In the genomic region with DNA sequence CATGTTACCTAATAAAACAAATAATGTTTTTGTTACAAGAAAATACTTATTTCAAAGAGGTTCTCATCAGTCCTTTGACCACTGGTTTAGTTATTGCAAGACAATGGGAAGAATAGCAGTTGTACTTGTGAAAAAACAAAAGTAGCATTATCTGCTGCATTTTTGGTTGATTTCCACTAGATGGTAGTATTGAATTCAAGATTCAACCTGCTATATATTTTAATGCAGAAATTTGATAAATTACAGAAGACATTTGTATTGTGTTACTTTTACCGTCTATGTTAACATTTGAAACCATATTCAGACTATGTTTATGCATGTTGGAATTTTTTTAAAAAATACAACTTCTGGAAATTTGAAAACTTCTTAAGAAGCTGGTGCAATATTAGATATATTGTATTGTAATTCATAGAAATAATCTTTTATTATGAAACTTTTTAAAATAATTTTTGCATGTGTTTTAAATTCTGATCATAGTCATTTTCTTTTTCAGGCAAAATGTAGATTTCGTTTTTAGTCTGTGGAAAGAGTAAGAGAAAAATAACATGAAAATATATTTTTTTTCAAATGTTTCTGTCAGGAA, we compare ENCODE assay signal across 8 cellular contexts. TPM values are rescaled to one million over a fixed set of nuclear protein-coding genes. Genes with fewer than 3 reads are reported as not detected.
DNase-seq lines count a peak whose midpoint lies in the region; ATAC-seq and TF ChIP-seq lines count a peak whose summit lies in the region.

No MANE protein-coding gene starts in this region.

- CTCF ChIA-PET in activated CD8-positive, alpha-beta memory T cell treated with anti-CD3 and anti-CD28 coated beads, Interleukin-2, amount 10 ng/mL, durations not matched to agents 7 days and 5 days (lab: Charles Lee) = interaction anchor here (0.9 kb wide), 1 partner anchor 671 kb away, joined by 7 read pairs; no protein-coding TSS in a partner anchor

- peak; percentile 10 for DNase-seq in AG08396 (ENCODE audit: low spot score)
- DNase-seq in RWPE2 (ENCODE audit: low spot score) = no peak
- peak; percentile 18 for DNase-seq in iPS-NIHi11 (ENCODE audit: low spot score)
- DNase-seq in stimulated activated effector memory CD8-positive, alpha-beta T cell treated with anti-CD3 and anti-CD28 coated beads, Interleukin-12 subunit alpha, Interleukin-12 subunit beta, amount 100 ng/mL, for 72 hours (ENCODE audit: low spot score in 2 of 2) = no peak
- no peak for DNase-seq in T-helper 1 cell
- no peak for DNase-seq in activated CD8-positive, alpha-beta memory T cell treated with anti-CD3 and anti-CD28 coated beads, Interleukin-2, amount 10 ng/mL, durations not matched to agents 7 days and 5 days
- DNase-seq in activated T-cell treated with anti-CD3 and anti-CD28 coated beads, Interleukin-2, amount 50 U/mL, for 72 hours = no peak

- no peaks in the 10 kb centered on the region for H3K36me3 ChIP-seq in RWPE2 (ENCODE audit: low read depth)

- TF ChIP-seq CTCF in RWPE2 (IDR thresholded peaks at IDR 0.05; ENCODE audit: poor library complexity, severe bottlenecking) = peak; percentile 76

- H3K4me3 ChIP-seq in RWPE2 (ENCODE audit: severe bottlenecking) = no peak overlapping the region

- no peak overlapping the region for H3K4me3 Mint-ChIP-seq in stimulated activated effector memory CD8-positive, alpha-beta T cell treated with anti-CD3 and anti-CD28 coated beads, Interleukin-12 subunit alpha, Interleukin-12 subunit beta, amount 100 ng/mL, for 72 hours
- no peak overlapping the region for H3K4me3 Mint-ChIP-seq in activated CD8-positive, alpha-beta memory T cell treated with anti-CD3 and anti-CD28 coated beads, Interleukin-2, amount 10 ng/mL, durations not matched to agents 7 days and 5 days
- no peak overlapping the region for H3K4me3 Mint-ChIP-seq in activated T-cell treated with anti-CD3 and anti-CD28 coated beads, Interleukin-2, amount 50 U/mL, for 72 hours

- H3K36me3 Mint-ChIP-seq in stimulated activated effector memory CD8-positive, alpha-beta T cell treated with anti-CD3 and anti-CD28 coated beads, Interleukin-12 subunit alpha, Interleukin-12 subunit beta, amount 100 ng/mL, for 72 hours = no peaks in the 10 kb centered on the region
- H3K36me3 Mint-ChIP-seq in activated CD8-positive, alpha-beta memory T cell treated with anti-CD3 and anti-CD28 coated beads, Interleukin-2, amount 10 ng/mL, durations not matched to agents 7 days and 5 days = no peaks in the 10 kb centered on the region
- H3K36me3 Mint-ChIP-seq in activated T-cell treated with anti-CD3 and anti-CD28 coated beads, Interleukin-2, amount 50 U/mL, for 72 hours (ENCODE audit: insufficient read depth in 2 of 2) = no peaks in the 10 kb centered on the region

- no peak overlapping the region for H3K27ac ChIP-seq in RWPE2 (ENCODE audit: poor library complexity, severe bottlenecking)

- H3K27me3 ChIP-seq in RWPE2 (ENCODE audit: insufficient read depth, poor library complexity, severe bottlenecking) = no peaks in the 10 kb centered on the region

- H3K9me3 ChIP-seq in RWPE2 (ENCODE audit: severe bottlenecking) = no peaks in the 10 kb centered on the region

- no peaks in the 10 kb centered on the region for H3K4me1 Mint-ChIP-seq in stimulated activated effector memory CD8-positive, alpha-beta T cell treated with anti-CD3 and anti-CD28 coated beads, Interleukin-12 subunit alpha, Interleukin-12 subunit beta, amount 100 ng/mL, for 72 hours
- no peaks in the 10 kb centered on the region for H3K4me1 Mint-ChIP-seq in activated CD8-positive, alpha-beta memory T cell treated with anti-CD3 and anti-CD28 coated beads, Interleukin-2, amount 10 ng/mL, durations not matched to agents 7 days and 5 days
- no peaks in the 10 kb centered on the region for H3K4me1 Mint-ChIP-seq in activated T-cell treated with anti-CD3 and anti-CD28 coated beads, Interleukin-2, amount 50 U/mL, for 72 hours (ENCODE audit: low read depth)

- H3K27me3 Mint-ChIP-seq in activated CD8-positive, alpha-beta memory T cell treated with anti-CD3 and anti-CD28 coated beads, Interleukin-2, amount 10 ng/mL, durations not matched to agents 7 days and 5 days = peaks cover 20% of the 10 kb centered on the region
- peaks cover 4% of the 10 kb centered on the region for H3K27me3 Mint-ChIP-seq in activated T-cell treated with anti-CD3 and anti-CD28 coated beads, Interleukin-2, amount 50 U/mL, for 72 hours (ENCODE audit: low read depth)

- ATAC-seq in GM18517 (IDR thresholded peaks at IDR 0.05; ENCODE audit: unreplicated experiment) (peak; percentile 42), RWPE2 (ENCODE audit: low read depth) (no peak)
- ATAC-seq in stimulated activated effector memory CD8-positive, alpha-beta T cell treated with anti-CD3 and anti-CD28 coated beads, Interleukin-12 subunit alpha, Interleukin-12 subunit beta, amount 100 ng/mL, for 72 hours = no peak
- no peak for ATAC-seq in activated CD8-positive, alpha-beta memory T cell treated with anti-CD3 and anti-CD28 coated beads, Interleukin-2, amount 10 ng/mL, durations not matched to agents 7 days and 5 days
- ATAC-seq in activated T-cell treated with anti-CD3 and anti-CD28 coated beads, Interleukin-2, amount 50 U/mL, for 72 hours (replicated peaks in 1 of 2) = no peak

- no peaks in the 10 kb centered on the region for H3K4me1 ChIP-seq in RWPE2 (ENCODE audit: insufficient read depth, poor library complexity, severe bottlenecking)

- no peak overlapping the region for H3K27ac Mint-ChIP-seq in stimulated activated effector memory CD8-positive, alpha-beta T cell treated with anti-CD3 and anti-CD28 coated beads, Interleukin-12 subunit alpha, Interleukin-12 subunit beta, amount 100 ng/mL, for 72 hours
- no peak overlapping the region for H3K27ac Mint-ChIP-seq in activated CD8-positive, alpha-beta memory T cell treated with anti-CD3 and anti-CD28 coated beads, Interleukin-2, amount 10 ng/mL, durations not matched to agents 7 days and 5 days
- H3K27ac Mint-ChIP-seq in activated T-cell treated with anti-CD3 and anti-CD28 coated beads, Interleukin-2, amount 50 U/mL, for 72 hours = no peak overlapping the region

- no peaks in the 10 kb centered on the region for H3K9me3 Mint-ChIP-seq in stimulated activated effector memory CD8-positive, alpha-beta T cell treated with anti-CD3 and anti-CD28 coated beads, Interleukin-12 subunit alpha, Interleukin-12 subunit beta, amount 100 ng/mL, for 72 hours
- H3K9me3 Mint-ChIP-seq in activated CD8-positive, alpha-beta memory T cell treated with anti-CD3 and anti-CD28 coated beads, Interleukin-2, amount 10 ng/mL, durations not matched to agents 7 days and 5 days (ENCODE audit: low read depth) = no peaks in the 10 kb centered on the region
- H3K9me3 Mint-ChIP-seq in activated T-cell treated with anti-CD3 and anti-CD28 coated beads, Interleukin-2, amount 50 U/mL, for 72 hours = no peaks in the 10 kb centered on the region

RNA-seq across cellular contexts. Expression of gene SPCS3, which starts 56.4 kb away (rescaled TPM):
- 100 to 1,000 TPM; 154 to 169 TPM for total RNA-seq in activated CD8-positive, alpha-beta memory T cell treated with anti-CD3 and anti-CD28 coated beads, Interleukin-2, amount 10 ng/mL, durations not matched to agents 7 days and 5 days
- total RNA-seq in activated T-cell treated with anti-CD3 and anti-CD28 coated beads, Interleukin-2, amount 50 U/mL, for 72 hours = 100 to 1,000 TPM; 115 to 145 TPM

Comparison
In these comparisons a context has a peak if more than half of its experiments do, and no peak if none do; other contexts are left out.
1. DNase-seq: peak in AG08396 (single experiment) and iPS-NIHi11 (single experiment); none in RWPE2 (single experiment), stimulated activated effector memory CD8-positive, alpha-beta T cell treated with anti-CD3 and anti-CD28 coated beads, Interleukin-12 subunit alpha, Interleukin-12 subunit beta, amount 100 ng/mL, for 72 hours (0 of 2), T-helper 1 cell (0 of 5), activated CD8-positive, alpha-beta memory T cell treated with anti-CD3 and anti-CD28 coated beads, Interleukin-2, amount 10 ng/mL, durations not matched to agents 7 days and 5 days (single experiment) and activated T-cell treated with anti-CD3 and anti-CD28 coated beads, Interleukin-2, amount 50 U/mL, for 72 hours (0 of 2).